ENCODE assay signal across 20 cellular contexts in the genomic region with DNA sequence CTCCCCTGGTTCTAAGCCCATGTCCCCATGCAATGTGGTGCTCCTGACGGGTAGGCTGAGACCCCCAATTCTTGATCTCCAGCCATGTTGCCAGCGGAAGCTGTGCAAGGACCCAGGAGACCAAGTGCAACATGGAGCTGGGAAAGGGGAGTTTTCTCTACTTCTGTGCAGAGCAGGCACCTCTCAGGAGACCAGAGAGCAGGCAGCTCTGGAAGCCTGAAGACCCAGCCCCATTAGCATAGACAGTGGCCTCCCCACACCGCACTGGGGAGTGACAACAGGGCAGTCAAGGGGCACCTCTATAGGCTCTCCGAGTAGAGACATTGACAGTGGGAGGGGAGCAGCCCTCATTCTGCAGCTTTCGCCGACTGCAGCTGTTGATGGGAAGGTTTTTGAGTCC.
"Had no signal": no experiment of that assay in that cellular context is flagged by ENCODE, and none has a peak within 500 bp of the region (broad histone marks: within the 10 kb centered on the region; RNA-seq: fewer than 3 reads in every experiment).

No MANE protein-coding gene starts in this region.

- H3K36me3 ChIP-seq: sigmoid colon, WERI-Rb-1 had no signal

- H3K27ac Mint-ChIP-seq: activated CD4-positive, alpha-beta T cell treated with anti-CD3 and anti-CD28 coated beads, Interleukin-2, amount 10 ng/mL, durations not matched to agents 7 days and 5 days; activated naive CD4-positive, alpha-beta T cell treated with anti-CD3 and anti-CD28 coated beads, Interleukin-2, amount 50 U/mL, for 24 hours; brain; effector memory CD8-positive, alpha-beta T cell; memory B cell had no signal

- H3K4me3 Mint-ChIP-seq: activated CD4-positive, alpha-beta T cell treated with anti-CD3 and anti-CD28 coated beads, Interleukin-2, amount 10 ng/mL, durations not matched to agents 7 days and 5 days; activated naive CD4-positive, alpha-beta T cell treated with anti-CD3 and anti-CD28 coated beads, Interleukin-2, amount 50 U/mL, for 24 hours; brain; effector memory CD8-positive, alpha-beta T cell; memory B cell had no signal

- H3K9me3 ChIP-seq: sigmoid colon had no signal

- H3K4me1 ChIP-seq: sigmoid colon had no signal

- DNase-seq: activated CD4-positive, alpha-beta T cell treated with anti-CD3 and anti-CD28 coated beads, Interleukin-2, amount 10 ng/mL, durations not matched to agents 7 days and 5 days; activated CD4-positive, CD25-positive, alpha-beta regulatory T cell treated with anti-CD3 and anti-CD28 coated beads, Interleukin-2, amount 50 U/mL, for 72 hours; activated effector memory CD4-positive, alpha-beta T cell treated with anti-CD3 and anti-CD28 coated beads, Interleukin-2, amount 50 U/mL, for 16 hours; activated T-cell treated with anti-CD3 and anti-CD28 coated beads for 4 hours; aorta; effector memory CD8-positive, alpha-beta T cell; glutamatergic neuron; hypothalamus; left cardiac atrium; occipital lobe; stimulated activated CD4-positive, alpha-beta T cell treated with anti-CD3 and anti-CD28 coated beads, Interleukin-4, amount 100 ng/mL, for 1 hour; stimulated activated naive CD4-positive, alpha-beta T cell treated with Interleukin-2 at 50 U/mL for 16 hours; T-helper 1 cell; WERI-Rb-1 had no signal

- H3K27ac ChIP-seq: sigmoid colon, WERI-Rb-1 had no signal

- H3K9me3 Mint-ChIP-seq: activated CD4-positive, alpha-beta T cell treated with anti-CD3 and anti-CD28 coated beads, Interleukin-2, amount 10 ng/mL, durations not matched to agents 7 days and 5 days; activated naive CD4-positive, alpha-beta T cell treated with anti-CD3 and anti-CD28 coated beads, Interleukin-2, amount 50 U/mL, for 24 hours; effector memory CD8-positive, alpha-beta T cell; memory B cell had no signal

- H3K4me3 ChIP-seq: sigmoid colon, smooth muscle cell had no signal

- H3K4me2 ChIP-seq: smooth muscle cell had no signal

- H3K4me1 Mint-ChIP-seq: activated CD4-positive, alpha-beta T cell treated with anti-CD3 and anti-CD28 coated beads, Interleukin-2, amount 10 ng/mL, durations not matched to agents 7 days and 5 days; activated naive CD4-positive, alpha-beta T cell treated with anti-CD3 and anti-CD28 coated beads, Interleukin-2, amount 50 U/mL, for 24 hours had no signal

- H3K36me3 Mint-ChIP-seq: activated naive CD4-positive, alpha-beta T cell treated with anti-CD3 and anti-CD28 coated beads, Interleukin-2, amount 50 U/mL, for 24 hours; brain; memory B cell had no signal

- ATAC-seq: effector memory CD8-positive, alpha-beta T cell; esophagus mucosa; left cardiac atrium had no signal
